Comparison of ENCODE assay signal across 8 cellular contexts in the genomic region with DNA sequence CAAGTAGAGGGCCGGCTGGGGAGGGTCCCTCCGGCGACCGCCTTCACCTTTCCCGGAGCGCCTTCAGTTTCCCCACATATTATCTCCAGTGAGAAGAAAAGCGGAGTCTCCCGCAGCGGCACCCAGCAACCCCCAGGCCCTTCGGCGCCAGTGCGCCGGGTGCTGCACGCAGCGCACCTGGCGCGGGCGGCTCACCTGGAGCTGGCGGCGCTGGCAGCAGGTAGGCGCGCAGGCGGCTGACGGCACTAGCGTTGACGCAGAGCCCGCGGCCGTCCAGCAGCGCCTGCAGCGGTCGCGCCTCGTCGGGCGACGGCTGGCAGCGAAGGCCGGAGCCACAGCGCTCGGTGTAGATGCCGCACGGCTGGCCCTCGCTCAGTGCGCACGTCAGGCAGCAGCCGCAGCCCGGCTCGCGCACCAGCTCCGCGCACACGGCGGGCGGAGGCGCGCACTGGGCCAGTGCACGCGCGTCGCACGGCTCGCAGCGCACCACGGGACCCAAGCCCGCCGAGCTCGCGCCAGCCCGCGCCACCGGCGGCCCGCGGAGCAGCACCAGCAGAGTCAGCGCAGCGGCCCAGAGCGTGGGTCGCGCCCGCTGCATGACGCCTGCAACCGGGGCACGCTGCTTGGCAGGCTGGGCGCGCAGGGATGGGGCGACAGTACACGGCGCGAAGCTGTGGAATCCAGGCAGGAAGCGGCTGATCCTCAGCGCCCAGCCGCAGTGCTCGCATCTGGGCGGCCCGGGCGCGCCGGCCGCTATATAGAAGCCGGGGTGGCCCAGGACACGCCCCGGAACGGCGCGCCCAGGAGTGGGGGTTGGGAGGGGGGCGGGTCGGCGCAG. TPM values are rescaled to one million over a fixed set of nuclear protein-coding genes. Genes with fewer than 3 reads are reported as not detected.
DNase-seq lines count a peak whose midpoint lies in the region; FAIRE-seq and TF ChIP-seq lines count a peak whose summit lies in the region.

A gene with protein sequence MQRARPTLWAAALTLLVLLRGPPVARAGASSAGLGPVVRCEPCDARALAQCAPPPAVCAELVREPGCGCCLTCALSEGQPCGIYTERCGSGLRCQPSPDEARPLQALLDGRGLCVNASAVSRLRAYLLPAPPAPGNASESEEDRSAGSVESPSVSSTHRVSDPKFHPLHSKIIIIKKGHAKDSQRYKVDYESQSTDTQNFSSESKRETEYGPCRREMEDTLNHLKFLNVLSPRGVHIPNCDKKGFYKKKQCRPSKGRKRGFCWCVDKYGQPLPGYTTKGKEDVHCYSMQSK (minus strand): TSS at position 730 of the 838 bp plus-strand sequence. CDS start 132 bp downstream, at position 598.

- peaks cover 29% of the 10 kb centered on the region for H3K4me1 Mint-ChIP-seq in activated naive CD4-positive, alpha-beta T cell treated with anti-CD3 and anti-CD28 coated beads for 36 hours (ENCODE audit: low read depth)

- H3K23ac ChIP-seq in neuronal stem cell (ENCODE audit: low read depth, low read length, poor library complexity) = peak within 1 kb of the TSS; percentile 66

- no peak within 1 kb of the TSS for H2BK120ac ChIP-seq in neuronal stem cell (ENCODE audit: low read depth, low read length)

- no peak for FAIRE-seq in urothelium cell line (lab: Jason Lieb, UNC)

- intact Hi-C loops in activated naive CD4-positive, alpha-beta T cell treated with anti-CD3 and anti-CD28 coated beads for 36 hours (cut with micrococcal nuclease) = no loop called here

- H3K9me3 ChIP-seq in MM.1S (replicated peaks; ENCODE audit: insufficient read depth, low read length) (no peaks in the 10 kb centered on the region), neuronal stem cell (replicated peaks in 1 of 2; ENCODE audit: control insufficient read depth in 2 of 2, insufficient read depth in 1 of 2, low read depth in 1 of 2, low read length in 2 of 2) (no peaks in the 10 kb centered on the region), HAP-1 (no peaks in the 10 kb centered on the region)

- in situ Hi-C loops in HAP-1 (cut with MboI; ENCODE audit: low sequenced_read_pairs) = loop anchor here (5.0 kb wide), 1 partner anchor 1167 kb away; no protein-coding TSS in a partner anchor

- H3K14ac ChIP-seq in neuronal stem cell (ENCODE audit: low read length) = peak within 1 kb of the TSS; percentile 78

- no peaks in the 10 kb centered on the region for H3K79me2 ChIP-seq in MM.1S (ENCODE audit: low read length)

- H2BK5ac ChIP-seq in neuronal stem cell (ENCODE audit: low read length) = no peak within 1 kb of the TSS

- peak within 1 kb of the TSS; percentile 48 for H3K4me3 Mint-ChIP-seq in activated naive CD4-positive, alpha-beta T cell treated with anti-CD3 and anti-CD28 coated beads for 36 hours

- peak within 1 kb of the TSS; percentile 81 for H4K91ac ChIP-seq in neuronal stem cell (ENCODE audit: low read depth, low read length, poor library complexity)

- H3F3A ChIP-seq in MM.1S (ENCODE audit: insufficient read depth, low read length) = peaks cover 23% of the 10 kb centered on the region

- no CpG with 5 or more reads among the region's 109 CpGs for WGBS in neuronal stem cell (ENCODE audit: extremely low coverage in 2 of 2, insufficient read length in 2 of 2, insufficient replicate concordance in 1 of 2), 2 donors

- no peak for TF ChIP-seq CTCF in MM.1S (IDR thresholded peaks at IDR 0.05; ENCODE audit: low read length)

- peak within 1 kb of the TSS; percentile 30; the same call in 1 of the 2 replicates for H3K27ac ChIP-seq in MM.1S (ENCODE audit: low read length)
- peak within 1 kb of the TSS; percentile 46 for H3K27ac ChIP-seq in neuronal stem cell (replicated peaks; ENCODE audit: low read length)

- H4K8ac ChIP-seq in neuronal stem cell (ENCODE audit: low read depth, low read length) = no peak within 1 kb of the TSS

- no peaks in the 10 kb centered on the region for H4K20me1 ChIP-seq in MM.1S (ENCODE audit: insufficient read depth, low read length)

- no peak within 1 kb of the TSS for H3K27ac Mint-ChIP-seq in activated naive CD4-positive, alpha-beta T cell treated with anti-CD3 and anti-CD28 coated beads for 36 hours

- DNase-seq in DMS153 (lab: John Stamatoyannopoulos, UW) = peak; percentile 35
- DNase-seq in MM.1S = peak; percentile 76
- DNase-seq in activated naive CD4-positive, alpha-beta T cell treated with anti-CD3 and anti-CD28 coated beads for 36 hours = no peak
- DNase-seq in glomerular endothelial cell (ENCODE audit: extremely low read depth, low read depth, low spot score) = no peak
- DNase-seq in neuronal stem cell (ENCODE audit: low spot score) = peak; percentile 74
- no peak for DNase-seq in urothelium cell line (ENCODE audit: low spot score)
- no peak for DNase-seq in SIG-M5 (lab: John Stamatoyannopoulos, UW)
- DNase-seq in HAP-1 (ENCODE audit: low spot score in 2 of 2) = no peak

- H2AFZ ChIP-seq in MM.1S (ENCODE audit: low read length) (peak within 1 kb of the TSS; percentile 91), neuronal stem cell (ENCODE audit: low read length) (peak within 1 kb of the TSS; percentile 96)

- no peak within 1 kb of the TSS for H2AK5ac ChIP-seq in neuronal stem cell (ENCODE audit: low read depth, low read length)

- H3K4me3 ChIP-seq in MM.1S (ENCODE audit: low read length) (peak within 1 kb of the TSS; percentile 65), neuronal stem cell (ENCODE audit: low read length in 2 of 2) (peak within 1 kb of the TSS; percentile 65 to 98), HAP-1 (no peak within 1 kb of the TSS)

- no peaks in the 10 kb centered on the region for H3K9me2 ChIP-seq in MM.1S (replicated peaks; ENCODE audit: insufficient read depth, low read length)

- H3K27me3 ChIP-seq in MM.1S (replicated peaks; ENCODE audit: insufficient read depth, low read length) (no peaks in the 10 kb centered on the region), neuronal stem cell (ENCODE audit: control insufficient read depth in 3 of 3, insufficient read depth in 3 of 3, low read depth in 1 of 3, low read length in 3 of 3) (peaks cover 0 to 26% (median 13%) of the 10 kb centered on the region in 3 experiments), HAP-1 (ENCODE audit: low read depth) (peaks cover 44% of the 10 kb centered on the region)

- no peaks in the 10 kb centered on the region for H3K79me1 ChIP-seq in neuronal stem cell (ENCODE audit: low read depth, low read length)

- H3K36me3 Mint-ChIP-seq in activated naive CD4-positive, alpha-beta T cell treated with anti-CD3 and anti-CD28 coated beads for 36 hours (ENCODE audit: low read depth) = no peaks in the 10 kb centered on the region

- H2BK12ac ChIP-seq in neuronal stem cell (ENCODE audit: low read length) = peak within 1 kb of the TSS; percentile 95

- H3K4me2 ChIP-seq in MM.1S (ENCODE audit: low read depth, low read length) = peak within 1 kb of the TSS; percentile 98
- H3K4me2 ChIP-seq in neuronal stem cell (ENCODE audit: insufficient read depth, low read length, poor library complexity, severe bottlenecking) = peak within 1 kb of the TSS; percentile 84

- H3K4me1 ChIP-seq in MM.1S (ENCODE audit: low read length) (peaks cover 21% of the 10 kb centered on the region; the same call in 1 of the 2 replicates), neuronal stem cell (ENCODE audit: control insufficient read depth in 2 of 2, insufficient read depth in 1 of 2, low read depth in 1 of 2, low read length in 2 of 2) (peaks cover 8 to 23% of the 10 kb centered on the region in 2 donors), HAP-1 (no peaks in the 10 kb centered on the region)

- H3K9ac ChIP-seq in MM.1S (ENCODE audit: low read length) = peak within 1 kb of the TSS; percentile 52
- H3K9ac ChIP-seq in neuronal stem cell (ENCODE audit: low read depth, low read length, poor library complexity) = peak within 1 kb of the TSS; percentile 99

- H3K36me3 ChIP-seq in MM.1S (replicated peaks; ENCODE audit: insufficient read depth, low read length) (no peaks in the 10 kb centered on the region), neuronal stem cell (replicated peaks in 1 of 2; ENCODE audit: control insufficient read depth in 2 of 2, insufficient read depth in 2 of 2, low read length in 2 of 2) (peaks cover 11 to 14% of the 10 kb centered on the region in 2 donors), HAP-1 (replicated peaks) (no peaks in the 10 kb centered on the region)

- no peaks in the 10 kb centered on the region for H3K9me3 Mint-ChIP-seq in activated naive CD4-positive, alpha-beta T cell treated with anti-CD3 and anti-CD28 coated beads for 36 hours

- no peak within 1 kb of the TSS for H2BK15ac ChIP-seq in neuronal stem cell (ENCODE audit: low read length)

- peak within 1 kb of the TSS; percentile 99 for H3K18ac ChIP-seq in neuronal stem cell (ENCODE audit: low read length)

- peaks cover 50% of the 10 kb centered on the region for H3K27me3 Mint-ChIP-seq in activated naive CD4-positive, alpha-beta T cell treated with anti-CD3 and anti-CD28 coated beads for 36 hours (ENCODE audit: low read depth)

- CTCF ChIA-PET in activated naive CD4-positive, alpha-beta T cell treated with anti-CD3 and anti-CD28 coated beads for 36 hours (lab: Charles Lee) = interaction anchor here (0.9 to 1.7 kb wide), 2 partner anchors 19 to 1261 kb away, joined by 3 to 4 read pairs; no protein-coding TSS in a partner anchor

- no peak within 1 kb of the TSS for H3K4ac ChIP-seq in neuronal stem cell (ENCODE audit: low read length)

RNA-seq across cellular contexts. Expression of the gene that starts here (rescaled TPM):
- total RNA-seq in activated naive CD4-positive, alpha-beta T cell treated with anti-CD3 and anti-CD28 coated beads for 36 hours = under 1 TPM in 1 of 2 experiments, not detected in 1; 0.17 TPM
- 49.0 and 247 TPM in 2 replicates for total RNA-seq in glomerular endothelial cell
- polyA plus RNA-seq in neuronal stem cell (2013, experiment 1 of 2) = 149 TPM
- polyA plus RNA-seq in neuronal stem cell (2013, experiment 2 of 2) = 151 TPM

Comparison
In these comparisons a context has a peak if more than half of its experiments do, and no peak if none do; other contexts are left out.
1. RNA of the gene that starts here (total RNA-seq): 49.0 to 247 TPM in glomerular endothelial cell; 0.17 TPM in activated naive CD4-positive, alpha-beta T cell treated with anti-CD3 and anti-CD28 coated beads for 36 hours; every median in the first group is over 10 times any median in the second.
2. DNase-seq: peak in DMS153 (single experiment), MM.1S (single experiment) and neuronal stem cell (single experiment); none in activated naive CD4-positive, alpha-beta T cell treated with anti-CD3 and anti-CD28 coated beads for 36 hours (single experiment), glomerular endothelial cell (single experiment), urothelium cell line (single experiment), SIG-M5 (single experiment) and HAP-1 (0 of 2).